8 cellular contexts compared by ENCODE assay signal in genomic region chr14:69153848-69154208, GRCh38. TPM values are rescaled to one million over a fixed set of nuclear protein-coding genes. Genes with fewer than 3 reads are reported as not detected.
A peak's percentile ranks its signal among the peaks of the same experiment; 100 is the strongest.
DNase-seq lines count a peak whose midpoint lies in the region; ATAC-seq and TF ChIP-seq lines count a peak whose summit lies in the region.

No MANE protein-coding gene starts in this region.

- DNase-seq in SK-N-SH (peak; percentile 36), RPMI7951 (ENCODE audit: low read depth) (peak; percentile 40), midbrain (lab: John Stamatoyannopoulos, UW) (peak; percentile 49), NCI-H2171 (lab: John Stamatoyannopoulos, UW) (no peak), HPDE6-E6E7 (ENCODE audit: extremely low spot score) (no peak), cerebellar nuclear complex (lab: John Stamatoyannopoulos, UW) (no peak)

- H3K27me3 ChIP-seq in SK-N-SH (ENCODE audit: insufficient read depth) (no peaks in the 10 kb centered on the region), endocrine pancreas (ENCODE audit: control insufficient read depth, insufficient read depth, low read length) (no peaks in the 10 kb centered on the region)

- H3K9me3 ChIP-seq in SK-N-SH (no peaks in the 10 kb centered on the region), endocrine pancreas (ENCODE audit: control insufficient read depth, low read length) (no peaks in the 10 kb centered on the region)

- no peak for TF ChIP-seq EP300 in SK-N-SH (IDR thresholded peaks at IDR 0.05; ENCODE audit: borderline replicate concordance in 1 of 2, low read depth in 1 of 2, low read length in 1 of 2)

- H3K36me3 ChIP-seq in SK-N-SH (replicated peaks in 1 of 2; ENCODE audit: control insufficient read depth in 1 of 2, insufficient read depth in 2 of 2, low read length in 1 of 2) (peaks cover 0 to 5% of the 10 kb centered on the region in 2 experiments), endocrine pancreas (ENCODE audit: control insufficient read depth, insufficient read depth, low read length) (no peaks in the 10 kb centered on the region)

- H3K27ac ChIP-seq in SK-N-SH (ENCODE audit: low read depth in 2 of 2, low read length in 1 of 2) = peak overlapping the region; percentile 82 to 86

- peak overlapping the region; percentile 91 for H2AFZ ChIP-seq in SK-N-SH (ENCODE audit: low read depth)

- H3K79me2 ChIP-seq in SK-N-SH (ENCODE audit: insufficient read depth) = peaks cover 37% of the 10 kb centered on the region

- POLR2A ChIA-PET in SK-N-SH (lab: Yijun Ruan, JAX) = no interaction called here

- CTCF ChIA-PET in SK-N-SH (lab: Yijun Ruan, JAX) = interaction anchor here (1.7 kb wide), 1 partner anchor 24 kb away, joined by 6 read pairs; no protein-coding TSS in a partner anchor

- no peak for TF ChIP-seq RAD21 in SK-N-SH (IDR thresholded peaks at IDR 0.05; ENCODE audit: low read length)

- H3K4me2 ChIP-seq in SK-N-SH = peak overlapping the region; percentile 91

- H3K9ac ChIP-seq in SK-N-SH (peak overlapping the region; percentile 91), endocrine pancreas (ENCODE audit: control insufficient read depth, insufficient read depth, low read length) (peak overlapping the region; percentile 73)

- no peaks in the 10 kb centered on the region for H3K9me2 ChIP-seq in SK-N-SH

- H3K4me3 ChIP-seq in SK-N-SH (ENCODE audit: low read depth in 2 of 2, low read length in 1 of 2) (peak overlapping the region; percentile 88 to 91), endocrine pancreas (ENCODE audit: control insufficient read depth, insufficient read depth, low read length) (peak overlapping the region; percentile 91)

- peaks cover 17% of the 10 kb centered on the region for H4K20me1 ChIP-seq in SK-N-SH (ENCODE audit: insufficient read depth)

- H3K4me1 ChIP-seq in SK-N-SH (ENCODE audit: control insufficient read depth in 1 of 2, insufficient read depth in 2 of 2, low read depth in 1 of 2, low read length in 1 of 2) (peaks cover 18 to 19% of the 10 kb centered on the region in 2 experiments; a peak in 3 of 4 replicates), endocrine pancreas (ENCODE audit: control insufficient read depth, insufficient read depth, low read length) (peaks cover 11% of the 10 kb centered on the region)

- WGBS in SK-N-SH (ENCODE audit: low lambda C conversion rate) = 30% methylated on average over 13 of the region's 13 CpGs

- H3F3A ChIP-seq in SK-N-SH (replicated peaks; ENCODE audit: insufficient read depth) = peaks cover 14% of the 10 kb centered on the region

- no peak for ATAC-seq in SK-N-SH treated with all-trans-retinoic acid at 6 μM for 48 hours

- no peak for TF ChIP-seq CTCF in SK-N-SH (IDR thresholded peaks at IDR 0.05)

TF ChIP-seq in SK-N-SH, 30 proteins besides CTCF, POLR2A, EP300 and RAD21 (continues in another document):
- no peak for TF ChIP-seq MXI1 (IDR thresholded peaks at IDR 0.05; ENCODE audit: low read depth, low read length)
- no peak for TF ChIP-seq ZBTB33 (IDR thresholded peaks at IDR 0.05; ENCODE audit: borderline replicate concordance, low read depth)
- TF ChIP-seq RXRA (IDR thresholded peaks at IDR 0.05; ENCODE audit: borderline replicate concordance, low read depth) = no peak
- TF ChIP-seq SIN3A (IDR thresholded peaks at IDR 0.05; ENCODE audit: borderline replicate concordance, low read depth, low read length) = no peak
- TF ChIP-seq FOXJ3 (CRISPR knock-in tag; IDR thresholded peaks at IDR 0.05) = no peak
- TF ChIP-seq ELF1 (IDR thresholded peaks at IDR 0.05) = no peak
- no peak for TF ChIP-seq NRF1 (IDR thresholded peaks at IDR 0.05; ENCODE audit: low read depth, low read length)
- no peak for TF ChIP-seq FOSL2 (IDR thresholded peaks at IDR 0.05; ENCODE audit: borderline replicate concordance, low read depth)
- no peak for TF ChIP-seq JUND (IDR thresholded peaks at IDR 0.05)
- TF ChIP-seq GATA2 (CRISPR knock-in tag; IDR thresholded peaks at IDR 0.05) = no peak
- TF ChIP-seq TCF12 (IDR thresholded peaks at IDR 0.05) = no peak
- no peak for TF ChIP-seq FOXM1 (IDR thresholded peaks at IDR 0.05; ENCODE audit: low read depth)
- TF ChIP-seq CHD2 (IDR thresholded peaks at IDR 0.05; ENCODE audit: low read length, partially characterized antibody) = no peak
- TF ChIP-seq RFX5 (IDR thresholded peaks at IDR 0.05; ENCODE audit: low read length) = no peak
- no peak for TF ChIP-seq MAX (IDR thresholded peaks at IDR 0.05; ENCODE audit: low read depth)

TF ChIP-seq in SK-N-SH treated with all-trans-retinoic acid at 6 μM for 48 hours, 23 proteins besides CTCF, POLR2A, EP300 and RAD21:
- TF ChIP-seq ARNTL (CRISPR knock-in tag; IDR thresholded peaks at IDR 0.05; ENCODE audit: borderline replicate concordance, low read depth) = no peak
- no peak for TF ChIP-seq CSRNP3 (CRISPR knock-in tag; IDR thresholded peaks at IDR 0.05)
- TF ChIP-seq TSHZ2 (CRISPR knock-in tag; IDR thresholded peaks at IDR 0.05) = no peak
- TF ChIP-seq PATZ1 (CRISPR knock-in tag; IDR thresholded peaks at IDR 0.05; ENCODE audit: borderline replicate concordance) = no peak

RNA-seq across cellular contexts. Expression of gene DCAF5, which starts 0.9 kb away (rescaled TPM):
- polyA plus RNA-seq in SK-N-SH (2012; rRNA removed) = 26.7 and 29.2 TPM in 2 replicates
- 12.2 and 17.4 TPM in 2 replicates for polyA plus RNA-seq in SK-N-SH (2012; cell fraction: cytosol; rRNA removed)
- 92.7 and 97.2 TPM in 2 replicates for polyA plus RNA-seq in SK-N-SH (2012; cell fraction: nucleus; rRNA removed)
- total RNA-seq in RPMI7951 (2014; rRNA removed; shearing (Covaris generic)) = 10.5 and 11.5 TPM in 2 replicates

RNA-seq across cellular contexts. Expression of gene EXD2, which starts 37.5 kb away (rescaled TPM):
- polyA plus RNA-seq in SK-N-SH (2012; rRNA removed) = 15.1 and 20.1 TPM in 2 replicates
- polyA plus RNA-seq in SK-N-SH (2012; cell fraction: cytosol; rRNA removed) = 15.1 and 16.6 TPM in 2 replicates
- 11.0 and 22.3 TPM in 2 replicates for polyA plus RNA-seq in SK-N-SH (2012; cell fraction: nucleus; rRNA removed)
- 12.2 and 15.6 TPM in 2 replicates for total RNA-seq in RPMI7951 (2014; rRNA removed; shearing (Covaris generic))

Comparison
In these comparisons a context has a peak if more than half of its experiments do, and no peak if none do; other contexts are left out.
1. DNase-seq: peak in SK-N-SH (single experiment), RPMI7951 (single experiment) and midbrain (single experiment); none in NCI-H2171 (single experiment), HPDE6-E6E7 (single experiment) and cerebellar nuclear complex (0 of 2).